1 cellular context compared by ENCODE assay signal in the genomic region with DNA sequence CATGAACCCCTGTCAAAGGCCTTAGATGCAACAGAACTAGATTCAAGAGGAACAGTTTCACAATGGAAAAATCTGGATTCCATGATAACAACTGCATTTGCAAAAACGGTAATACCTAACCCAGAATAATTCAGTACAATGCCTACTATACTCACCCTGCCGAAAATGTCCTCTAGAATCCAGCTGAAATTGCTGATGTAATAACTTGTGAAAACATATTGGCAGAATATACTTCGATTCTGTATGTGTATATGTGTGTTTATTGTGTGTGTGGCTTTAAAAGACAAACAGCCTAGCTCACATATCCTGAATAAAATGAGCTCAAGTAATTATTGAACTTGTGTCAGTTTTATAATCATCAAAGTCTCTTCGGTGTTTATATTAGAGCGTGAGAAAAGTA.
TF ChIP-seq lines count a peak whose summit lies in the region.

No MANE protein-coding gene starts in this region.

TF ChIP-seq in HCT116, 20 proteins besides CTCF, POLR2A, EP300 and RAD21 (continued from another document):
- TF ChIP-seq ZNF274 (IDR thresholded peaks at IDR 0.05; ENCODE audit: low read depth, low read length) (no peak), ZFX (IDR thresholded peaks at IDR 0.05) (no peak)
